8 cellular contexts compared by ENCODE assay signal in genomic region chr6:31702819-31703716, GRCh38. TPM values are rescaled to one million over a fixed set of nuclear protein-coding genes. Genes with fewer than 3 reads are reported as not detected.
DNase-seq lines count a peak whose midpoint lies in the region; ATAC-seq and TF ChIP-seq lines count a peak whose summit lies in the region.

Gene ABHD16A (minus strand): TSS chr6:31703324. CDS start chr6:31703281, 43 bp downstream.

- no peaks in the 10 kb centered on the region for H4K20me1 ChIP-seq in KMS-11 (ENCODE audit: insufficient read depth)

- H3K9me3 ChIP-seq in Peyer's patch (no peaks in the 10 kb centered on the region), muscle layer of colon (ENCODE audit: low read length) (no peaks in the 10 kb centered on the region)

- TF ChIP-seq POLR2A in Peyer's patch (IDR thresholded peaks at IDR 0.05): peak; percentile 94 to 97

- H2AFZ ChIP-seq in KMS-11 (ENCODE audit: low read depth): peak within 1 kb of the TSS; percentile 92

- H3K27ac ChIP-seq in KMS-11 (peak within 1 kb of the TSS; percentile 62), Peyer's patch (peak within 1 kb of the TSS; percentile 95 to 99 (median 97)), muscle layer of colon (ENCODE audit: low read depth, low read length) (peak within 1 kb of the TSS; percentile 95)

- H3K27me3 ChIP-seq in KMS-11 (ENCODE audit: insufficient read depth, low read depth): 0 out of 2 replicates have a peak, but pooled peaks cover 2% of the 10 kb centered on the region
- no peaks in the 10 kb centered on the region for H3K27me3 ChIP-seq in Peyer's patch
- H3K27me3 ChIP-seq in muscle layer of colon (ENCODE audit: control insufficient read depth in 1 of 2, insufficient read depth in 2 of 2, low read length in 2 of 2): no peaks in the 10 kb centered on the region

- no peaks in the 10 kb centered on the region for H3K36me3 ChIP-seq in KMS-11 (ENCODE audit: insufficient read depth)
- H3K36me3 ChIP-seq in Peyer's patch: peaks cover 0 to 16% (median 0%) of the 10 kb centered on the region in 3 donors
- H3K36me3 ChIP-seq in muscle layer of colon (ENCODE audit: insufficient read depth, low read length): no peaks in the 10 kb centered on the region

- H3K79me2 ChIP-seq in KMS-11 (ENCODE audit: insufficient read depth, low read depth): 0 out of 2 replicates have a peak, but pooled peaks cover 11% of the 10 kb centered on the region

- peak; percentile 94 for DNase-seq in DMS 273 treated with DMSO at 0.1 percent for 48 hours (lab: John Stamatoyannopoulos, UW)
- peak; percentile 99 to 100 (median 100) for DNase-seq in Peyer's patch
- peak; percentile 98 to 99 for DNase-seq in activated T-cell treated with anti-CD3 and anti-CD28 coated beads, Interleukin-2, amount 50 U/mL, for 48 hours
- DNase-seq in stimulated activated CD8-positive, alpha-beta memory T cell treated with anti-CD3 and anti-CD28 coated beads, Interleukin-7, amount 100 ng/mL, for 24 hours (ENCODE audit: low read depth): peak; percentile 96

- H3K4me3 ChIP-seq in KMS-11 (IDR thresholded peaks at IDR 0.05; ENCODE audit: insufficient read depth, low read depth, low read length): no peak within 1 kb of the TSS
- peak within 1 kb of the TSS; percentile 77 to 85 (median 82) for H3K4me3 ChIP-seq in Peyer's patch
- peak within 1 kb of the TSS; percentile 66 to 97 for H3K4me3 ChIP-seq in muscle layer of colon (ENCODE audit: low read depth in 1 of 2, low read length in 2 of 2)

- H3K4me2 ChIP-seq in KMS-11: peak within 1 kb of the TSS; percentile 77

- H3K9ac ChIP-seq in KMS-11 (peak within 1 kb of the TSS; percentile 79), muscle layer of colon (ENCODE audit: low read length) (peak within 1 kb of the TSS; percentile 99)

- no peak for TF ChIP-seq CTCF in KMS-11 (conservative IDR thresholded peaks at IDR 0.05; ENCODE audit: low read depth, low read length)
- peak in 5 of 6 experiments; percentile 18 to 35 (median 28) for TF ChIP-seq CTCF in Peyer's patch (IDR thresholded peaks at IDR 0.05)

- ATAC-seq in GM21717 (IDR thresholded peaks at IDR 0.05; ENCODE audit: unreplicated experiment) (peak; percentile 73), esophagus mucosa (peak; percentile 97)

- H3K4me1 ChIP-seq in KMS-11 (ENCODE audit: low read depth, poor library complexity, severe bottlenecking): peaks cover 18% of the 10 kb centered on the region
- H3K4me1 ChIP-seq in Peyer's patch: peaks cover 0 to 26% (median 9%) of the 10 kb centered on the region in 4 donors
- H3K4me1 ChIP-seq in muscle layer of colon (ENCODE audit: insufficient read depth, low read length): peaks cover 24% of the 10 kb centered on the region

RNA-seq across cellular contexts. Expression of gene ABHD16A, which starts in this region (rescaled TPM):
- 10 to 100 TPM; 44.1 to 92.6 (median 63.1) TPM for total RNA-seq in Peyer's patch
- 28.3 TPM for total RNA-seq in esophagus mucosa
